ENCODE assay signal across 9 cellular contexts in the genomic region with DNA sequence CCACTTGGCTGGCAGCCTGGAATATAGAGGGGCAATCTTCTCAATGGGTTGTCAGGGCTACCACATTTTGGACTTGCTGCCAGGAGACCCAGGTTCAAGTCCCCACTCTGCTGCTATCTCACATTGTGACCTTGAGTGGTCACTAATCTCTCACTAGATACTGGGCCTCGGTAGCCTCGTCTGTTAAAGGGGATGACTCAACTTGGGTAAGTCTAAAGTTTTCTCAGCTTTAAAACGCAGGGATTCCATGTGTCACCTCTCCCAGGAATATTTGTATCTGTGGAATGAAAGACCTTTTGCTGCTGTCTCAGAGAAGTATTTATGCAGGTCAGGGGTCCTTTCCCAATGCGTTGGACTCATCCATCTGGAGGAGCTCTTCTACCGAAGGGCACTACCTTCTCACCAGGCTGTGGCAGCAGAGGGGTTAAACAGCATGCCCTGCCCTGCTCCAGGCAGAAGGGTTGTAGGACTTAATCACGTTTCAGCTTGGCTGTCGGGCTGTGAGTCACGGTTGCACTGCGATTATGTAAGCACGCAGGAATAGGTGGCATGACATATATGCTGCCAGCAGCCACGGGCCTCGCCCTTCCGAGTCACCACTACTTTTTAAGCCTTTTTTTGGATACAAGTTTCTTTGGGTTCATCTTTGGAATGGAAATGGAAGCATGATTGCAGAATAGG.
DNase-seq lines count a peak whose midpoint lies in the region; ATAC-seq and TF ChIP-seq lines count a peak whose summit lies in the region.
"Had no signal": no experiment of that assay in that cellular context is flagged by ENCODE, and none has a peak within 500 bp of the region (broad histone marks: within the 10 kb centered on the region; RNA-seq: fewer than 3 reads in every experiment).

No MANE protein-coding gene starts in this region.

- DNase-seq in NCI-H2196 (lab: John Stamatoyannopoulos, UW; ENCODE audit: unreplicated experiment) (peak; percentile 5), NCI-H2196 treated with DMSO at 0.1 percent for 48 hours (lab: John Stamatoyannopoulos, UW; ENCODE audit: unreplicated experiment) (no peak), SKM-1 treated with dmso at 0.1 percent for 144 hours (lab: John Stamatoyannopoulos, UW; ENCODE audit: unreplicated experiment) (peak; percentile 76), Right ventricle myocardium superior (peak; percentile 56), suprapubic skin (ENCODE audit: low spot score in 2 of 2) (peak in 1 of 2 donors; percentile 70), NCI-H187 treated with DMSO at 0.1 percent for 48 hours (lab: John Stamatoyannopoulos, UW) (no peak)
- no peak for DNase-seq in CD4-positive, alpha-beta memory T cell

- H3K27me3 Mint-ChIP-seq in CD4-positive, alpha-beta memory T cell, result peaks cover 5 to 11% of the 10 kb centered on the region in 2 donors

- TF ChIP-seq POLR2A in suprapubic skin (IDR thresholded peaks at IDR 0.05), result no peak

- intact Hi-C loops in Right ventricle myocardium superior (cut with DNase I), result no loop called here
- intact Hi-C loops in CD4-positive, alpha-beta memory T cell (cut with micrococcal nuclease), result no loop called here

- CTCF ChIA-PET in CD4-positive, alpha-beta memory T cell (lab: Charles Lee; ENCODE audit: partially characterized antibody), result no interaction called here

- no peaks in the 10 kb centered on the region for H3K27me3 ChIP-seq in suprapubic skin
- no peaks in the 10 kb centered on the region for H3K27me3 ChIP-seq in CD4-positive, alpha-beta memory T cell (ENCODE audit: insufficient read depth, low read length)

- no peak overlapping the region for H3K4me3 ChIP-seq in suprapubic skin
- no peak overlapping the region for H3K4me3 ChIP-seq in CD4-positive, alpha-beta memory T cell (ENCODE audit: low read length in 2 of 2)

- peak; percentile 88 for ATAC-seq in Right ventricle myocardium superior (ENCODE audit: poor library complexity)
- ATAC-seq in GM21528 (IDR thresholded peaks at IDR 0.05; ENCODE audit: low FRiP score, unreplicated experiment), result no peak

- H3K36me3 Mint-ChIP-seq in CD4-positive, alpha-beta memory T cell, result peaks cover 1 to 6% of the 10 kb centered on the region in 2 donors

- peaks cover 4 to 16% (median 13%) of the 10 kb centered on the region in 8 donors for H3K9me3 Mint-ChIP-seq in CD4-positive, alpha-beta memory T cell

- H3K27ac ChIP-seq in suprapubic skin, result peak overlapping the region; percentile 79
- no peak overlapping the region for H3K27ac ChIP-seq in CD4-positive, alpha-beta memory T cell (ENCODE audit: low read depth, low read length)

- no peak for TF ChIP-seq CTCF in suprapubic skin (IDR thresholded peaks at IDR 0.05)

- POLR2A ChIA-PET in CD4-positive, alpha-beta memory T cell (lab: Charles Lee; ENCODE audit: partially characterized antibody), result no interaction called here

- H3K9me3 ChIP-seq in suprapubic skin, result no peaks in the 10 kb centered on the region
- no peaks in the 10 kb centered on the region for H3K9me3 ChIP-seq in CD4-positive, alpha-beta memory T cell (ENCODE audit: control insufficient read depth in 1 of 2, low read length in 2 of 2)

- TF ChIP-seq EP300 in suprapubic skin (IDR thresholded peaks at IDR 0.05), result no peak

- H3K4me1 Mint-ChIP-seq in CD4-positive, alpha-beta memory T cell, result no peaks in the 10 kb centered on the region
- H3K4me1 Mint-ChIP-seq: B cell had no signal

- H3K4me3 Mint-ChIP-seq in CD4-positive, alpha-beta memory T cell, result no peak overlapping the region
- H3K4me3 Mint-ChIP-seq: B cell had no signal

- peaks cover 34% of the 10 kb centered on the region for H3K4me1 ChIP-seq in suprapubic skin
- no peaks in the 10 kb centered on the region for H3K4me1 ChIP-seq in CD4-positive, alpha-beta memory T cell (ENCODE audit: insufficient read depth, low read length)

- 17% methylated on average over 9 of the region's 13 CpGs for WGBS in suprapubic skin

- H3K36me3 ChIP-seq in suprapubic skin, result no peaks in the 10 kb centered on the region
- no peaks in the 10 kb centered on the region for H3K36me3 ChIP-seq in CD4-positive, alpha-beta memory T cell (ENCODE audit: insufficient read depth, low read length)

- H3K27ac Mint-ChIP-seq in CD4-positive, alpha-beta memory T cell, result no peak overlapping the region
- H3K27ac Mint-ChIP-seq: B cell had no signal

Comparison
In these comparisons a context has a peak if more than half of its experiments do, and no peak if none do; other contexts are left out.
1. DNase-seq: peak in NCI-H2196 (single experiment), SKM-1 treated with dmso at 0.1 percent for 144 hours (single experiment) and Right ventricle myocardium superior (single experiment); none in NCI-H2196 treated with DMSO at 0.1 percent for 48 hours (single experiment), NCI-H187 treated with DMSO at 0.1 percent for 48 hours (single experiment) and CD4-positive, alpha-beta memory T cell (0 of 5).